ENCODE assay signal across 2 cellular contexts in genomic region chr16:23499801-23500200, GRCh38.
TF ChIP-seq lines count a peak whose summit lies in the region.

No MANE protein-coding gene starts in this region.

TF ChIP-seq in GM23338, 12 proteins besides CTCF, POLR2A, EP300 and RAD21:
- TF ChIP-seq EZH2 (IDR thresholded peaks at IDR 0.05; ENCODE audit: low read depth, unreplicated experiment) (no peak), STAT1 (IDR thresholded peaks at IDR 0.05; ENCODE audit: unreplicated experiment) (no peak), NANOG (IDR thresholded peaks at IDR 0.05; ENCODE audit: borderline replicate concordance) (no peak), ZNF331 (CRISPR knock-in tag; IDR thresholded peaks at IDR 0.05; ENCODE audit: low read depth) (no peak), ZNF462 (CRISPR knock-in tag; IDR thresholded peaks at IDR 0.05) (no peak), REST (IDR thresholded peaks at IDR 0.05; ENCODE audit: unreplicated experiment) (no peak), POLR2AphosphoS5 (IDR thresholded peaks at IDR 0.05; ENCODE audit: low read depth) (no peak), ZNF114 (CRISPR knock-in tag; IDR thresholded peaks at IDR 0.05) (no peak), EZH2phosphoT487 (IDR thresholded peaks at IDR 0.05; ENCODE audit: unreplicated experiment) (no peak), CREB1 (CRISPR knock-in tag; IDR thresholded peaks at IDR 0.05; ENCODE audit: low read depth) (no peak), ETS1 (IDR thresholded peaks at IDR 0.05) (no peak), JUNB (IDR thresholded peaks at IDR 0.05; ENCODE audit: unreplicated experiment) (no peak)

TF ChIP-seq in GM12878, 131 proteins besides CTCF, POLR2A, EP300 and RAD21:
- TF ChIP-seq USF1 (IDR thresholded peaks at IDR 0.05; ENCODE audit: borderline replicate concordance, extremely low read length, insufficient read depth, low read depth, low read length) (peak; percentile 44), BCL11A (IDR thresholded peaks at IDR 0.05; ENCODE audit: low read depth, low read length) (no peak)
